ENCODE assay signal across 2 cellular contexts in the genomic region with DNA sequence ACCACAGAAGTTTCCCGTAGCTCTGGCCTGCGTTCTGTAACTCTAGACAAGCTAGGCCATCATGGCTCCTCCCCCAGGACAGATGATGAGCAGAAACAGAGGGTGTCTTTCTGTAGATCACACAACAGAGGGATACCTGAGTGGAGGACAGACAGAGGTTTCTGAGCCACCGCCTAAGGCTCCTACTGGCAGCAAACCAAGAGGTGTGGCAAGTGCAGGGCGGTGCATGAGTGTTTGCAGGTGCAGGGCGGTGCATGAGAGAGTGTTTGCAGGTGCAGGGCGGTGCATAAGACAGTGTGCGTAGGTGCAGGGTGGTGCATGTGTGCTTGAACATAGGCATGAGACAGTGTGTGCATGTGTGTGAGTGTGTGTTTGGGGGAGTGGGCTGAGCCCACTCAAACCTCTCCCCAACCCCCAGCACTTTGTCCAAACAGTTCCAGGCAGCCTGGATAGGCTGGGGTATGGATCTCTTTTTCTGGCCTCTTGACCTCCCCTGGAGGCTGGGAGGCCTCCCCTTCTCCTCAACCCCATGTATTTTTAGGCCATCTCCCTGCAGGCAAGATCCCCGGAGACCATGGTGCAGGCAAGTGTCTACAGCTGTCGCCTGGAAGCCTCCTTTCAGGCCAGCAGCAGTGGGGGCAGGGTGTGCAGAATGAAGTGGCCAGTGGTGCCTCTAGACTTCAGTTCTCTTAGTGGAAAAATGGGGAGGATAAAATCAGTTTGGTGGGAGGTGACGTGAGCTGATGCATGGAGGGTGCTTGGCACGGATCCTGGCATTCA.
TF ChIP-seq lines count a peak whose summit lies in the region.

No MANE protein-coding gene starts in this region.

TF ChIP-seq in HEK293, 187 proteins besides CTCF, POLR2A, EP300 and RAD21 (continued from another document):
- TF ChIP-seq, protein P1, sequence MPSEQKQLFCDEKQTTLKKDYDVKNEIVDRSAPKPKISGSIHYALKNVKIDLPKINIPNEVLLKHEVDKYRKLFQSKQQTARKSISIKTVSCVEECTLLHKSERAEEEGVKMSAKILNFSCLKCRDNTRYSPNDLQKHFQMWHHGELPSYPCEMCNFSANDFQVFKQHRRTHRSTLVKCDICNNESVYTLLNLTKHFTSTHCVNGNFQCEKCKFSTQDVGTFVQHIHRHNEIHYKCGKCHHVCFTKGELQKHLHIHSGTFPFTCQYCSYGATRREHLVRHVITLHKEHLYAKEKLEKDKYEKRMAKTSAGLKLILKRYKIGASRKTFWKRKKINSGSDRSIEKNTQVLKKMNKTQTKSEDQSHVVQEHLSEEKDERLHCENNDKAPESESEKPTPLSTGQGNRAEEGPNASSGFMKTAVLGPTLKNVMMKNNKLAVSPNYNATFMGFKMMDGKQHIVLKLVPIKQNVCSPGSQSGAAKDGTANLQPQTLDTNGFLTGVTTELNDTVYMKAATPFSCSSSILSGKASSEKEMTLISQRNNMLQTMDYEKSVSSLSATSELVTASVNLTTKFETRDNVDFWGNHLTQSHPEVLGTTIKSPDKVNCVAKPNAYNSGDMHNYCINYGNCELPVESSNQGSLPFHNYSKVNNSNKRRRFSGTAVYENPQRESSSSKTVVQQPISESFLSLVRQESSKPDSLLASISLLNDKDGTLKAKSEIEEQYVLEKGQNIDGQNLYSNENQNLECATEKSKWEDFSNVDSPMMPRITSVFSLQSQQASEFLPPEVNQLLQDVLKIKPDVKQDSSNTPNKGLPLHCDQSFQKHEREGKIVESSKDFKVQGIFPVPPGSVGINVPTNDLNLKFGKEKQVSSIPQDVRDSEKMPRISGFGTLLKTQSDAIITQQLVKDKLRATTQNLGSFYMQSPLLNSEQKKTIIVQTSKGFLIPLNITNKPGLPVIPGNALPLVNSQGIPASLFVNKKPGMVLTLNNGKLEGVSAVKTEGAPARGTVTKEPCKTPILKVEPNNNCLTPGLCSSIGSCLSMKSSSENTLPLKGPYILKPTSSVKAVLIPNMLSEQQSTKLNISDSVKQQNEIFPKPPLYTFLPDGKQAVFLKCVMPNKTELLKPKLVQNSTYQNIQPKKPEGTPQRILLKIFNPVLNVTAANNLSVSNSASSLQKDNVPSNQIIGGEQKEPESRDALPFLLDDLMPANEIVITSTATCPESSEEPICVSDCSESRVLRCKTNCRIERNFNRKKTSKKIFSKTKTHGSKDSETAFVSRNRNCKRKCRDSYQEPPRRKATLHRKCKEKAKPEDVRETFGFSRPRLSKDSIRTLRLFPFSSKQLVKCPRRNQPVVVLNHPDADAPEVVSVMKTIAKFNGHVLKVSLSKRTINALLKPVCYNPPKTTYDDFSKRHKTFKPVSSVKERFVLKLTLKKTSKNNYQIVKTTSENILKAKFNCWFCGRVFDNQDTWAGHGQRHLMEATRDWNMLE (tag by site-specific recombination; conservative IDR thresholded peaks at IDR 0.05; ENCODE audit: low read depth) = no peak
- no peak for TF ChIP-seq ZNF624 (tag by site-specific recombination; IDR thresholded peaks at IDR 0.05)

TF ChIP-seq in WTC11, 78 proteins besides CTCF, POLR2A, EP300 and RAD21 (continued from another document):
- TF ChIP-seq, protein P2, sequence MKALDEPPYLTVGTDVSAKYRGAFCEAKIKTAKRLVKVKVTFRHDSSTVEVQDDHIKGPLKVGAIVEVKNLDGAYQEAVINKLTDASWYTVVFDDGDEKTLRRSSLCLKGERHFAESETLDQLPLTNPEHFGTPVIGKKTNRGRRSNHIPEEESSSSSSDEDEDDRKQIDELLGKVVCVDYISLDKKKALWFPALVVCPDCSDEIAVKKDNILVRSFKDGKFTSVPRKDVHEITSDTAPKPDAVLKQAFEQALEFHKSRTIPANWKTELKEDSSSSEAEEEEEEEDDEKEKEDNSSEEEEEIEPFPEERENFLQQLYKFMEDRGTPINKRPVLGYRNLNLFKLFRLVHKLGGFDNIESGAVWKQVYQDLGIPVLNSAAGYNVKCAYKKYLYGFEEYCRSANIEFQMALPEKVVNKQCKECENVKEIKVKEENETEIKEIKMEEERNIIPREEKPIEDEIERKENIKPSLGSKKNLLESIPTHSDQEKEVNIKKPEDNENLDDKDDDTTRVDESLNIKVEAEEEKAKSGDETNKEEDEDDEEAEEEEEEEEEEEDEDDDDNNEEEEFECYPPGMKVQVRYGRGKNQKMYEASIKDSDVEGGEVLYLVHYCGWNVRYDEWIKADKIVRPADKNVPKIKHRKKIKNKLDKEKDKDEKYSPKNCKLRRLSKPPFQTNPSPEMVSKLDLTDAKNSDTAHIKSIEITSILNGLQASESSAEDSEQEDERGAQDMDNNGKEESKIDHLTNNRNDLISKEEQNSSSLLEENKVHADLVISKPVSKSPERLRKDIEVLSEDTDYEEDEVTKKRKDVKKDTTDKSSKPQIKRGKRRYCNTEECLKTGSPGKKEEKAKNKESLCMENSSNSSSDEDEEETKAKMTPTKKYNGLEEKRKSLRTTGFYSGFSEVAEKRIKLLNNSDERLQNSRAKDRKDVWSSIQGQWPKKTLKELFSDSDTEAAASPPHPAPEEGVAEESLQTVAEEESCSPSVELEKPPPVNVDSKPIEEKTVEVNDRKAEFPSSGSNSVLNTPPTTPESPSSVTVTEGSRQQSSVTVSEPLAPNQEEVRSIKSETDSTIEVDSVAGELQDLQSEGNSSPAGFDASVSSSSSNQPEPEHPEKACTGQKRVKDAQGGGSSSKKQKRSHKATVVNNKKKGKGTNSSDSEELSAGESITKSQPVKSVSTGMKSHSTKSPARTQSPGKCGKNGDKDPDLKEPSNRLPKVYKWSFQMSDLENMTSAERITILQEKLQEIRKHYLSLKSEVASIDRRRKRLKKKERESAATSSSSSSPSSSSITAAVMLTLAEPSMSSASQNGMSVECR (CRISPR knock-in tag; IDR thresholded peaks at IDR 0.05; ENCODE audit: borderline replicate concordance) = no peak
- TF ChIP-seq CREB1 (CRISPR knock-in tag; IDR thresholded peaks at IDR 0.05) = no peak
- no peak for TF ChIP-seq NR2C2 (CRISPR knock-in tag; IDR thresholded peaks at IDR 0.05)
- TF ChIP-seq NFYB (CRISPR knock-in tag; conservative IDR thresholded peaks at IDR 0.05; ENCODE audit: low read depth) = no peak
- TF ChIP-seq, protein P3, sequence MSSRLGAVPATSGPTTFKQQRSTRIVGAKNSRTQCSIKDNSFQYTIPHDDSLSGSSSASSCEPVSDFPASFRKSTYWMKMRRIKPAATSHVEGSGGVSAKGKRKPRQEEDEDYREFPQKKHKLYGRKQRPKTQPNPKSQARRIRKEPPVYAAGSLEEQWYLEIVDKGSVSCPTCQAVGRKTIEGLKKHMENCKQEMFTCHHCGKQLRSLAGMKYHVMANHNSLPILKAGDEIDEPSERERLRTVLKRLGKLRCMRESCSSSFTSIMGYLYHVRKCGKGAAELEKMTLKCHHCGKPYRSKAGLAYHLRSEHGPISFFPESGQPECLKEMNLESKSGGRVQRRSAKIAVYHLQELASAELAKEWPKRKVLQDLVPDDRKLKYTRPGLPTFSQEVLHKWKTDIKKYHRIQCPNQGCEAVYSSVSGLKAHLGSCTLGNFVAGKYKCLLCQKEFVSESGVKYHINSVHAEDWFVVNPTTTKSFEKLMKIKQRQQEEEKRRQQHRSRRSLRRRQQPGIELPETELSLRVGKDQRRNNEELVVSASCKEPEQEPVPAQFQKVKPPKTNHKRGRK (CRISPR knock-in tag; IDR thresholded peaks at IDR 0.05; ENCODE audit: borderline replicate concordance) = no peak
TF ChIP-seq in WTC11: peak in this region for 0.
